Comparison of ENCODE assay signal across 24 cellular contexts in genomic region chr13:67792151-67792665, GRCh38.
DNase-seq lines count a peak whose midpoint lies in the region; ATAC-seq and TF ChIP-seq lines count a peak whose summit lies in the region.
"Had no signal": no experiment of that assay in that cellular context is flagged by ENCODE, and none has a peak within 500 bp of the region (broad histone marks: within the 10 kb centered on the region; RNA-seq: fewer than 3 reads in every experiment).

No MANE protein-coding gene starts in this region.

- H3K4me2 ChIP-seq in fibroblast of lung (ENCODE audit: extremely low read depth, insufficient read depth, low read length) (no peak overlapping the region), osteoblast (ENCODE audit: insufficient read depth, low read length) (no peak overlapping the region)

- H3K9me3 ChIP-seq in fibroblast of lung (ENCODE audit: control insufficient read depth, insufficient read depth, low read depth, low read length) (no peaks in the 10 kb centered on the region), osteoblast (ENCODE audit: low read depth, low read length) (no peaks in the 10 kb centered on the region)
- H3K9me3 ChIP-seq: gastroesophageal sphincter, vagina had no signal

- no peak for ATAC-seq in HG03432 (IDR thresholded peaks at IDR 0.05; ENCODE audit: unreplicated experiment)
- ATAC-seq: activated T-cell treated with anti-CD3 and anti-CD28 coated beads, Interleukin-2, amount 50 U/mL, for 4 hours; esophagus mucosa; gastroesophageal sphincter; right cardiac atrium; Right ventricle myocardium inferior had no signal

- DNase-seq in COR-L47 (lab: John Stamatoyannopoulos, UW): peak; percentile 80
- peak; percentile 26 for DNase-seq in LHCN-M2 (ENCODE audit: low read depth)
- peak; percentile 81 for DNase-seq in NCI-H345 (lab: John Stamatoyannopoulos, UW)
- DNase-seq in fibroblast of lung (ENCODE audit: low read depth in 2 of 2): peak; percentile 2 to 4
- DNase-seq in osteoblast (ENCODE audit: insufficient read length, low spot score, missing footprints): no peak
- DNase-seq in activated CD8-positive, alpha-beta memory T cell treated with anti-CD3 and anti-CD28 coated beads for 24 hours: no peak
- DNase-seq in RPMI8226: no peak
- DNase-seq: activated CD4-positive, CD25-positive, alpha-beta regulatory T cell treated with anti-CD3 and anti-CD28 coated beads, Interleukin-2, amount 50 U/mL, for 72 hours; activated naive CD4-positive, alpha-beta T cell treated with anti-CD3 and anti-CD28 coated beads, Interleukin-2, amount 10 ng/mL, durations not matched to agents 7 days and 5 days; activated T-cell treated with anti-CD3 and anti-CD28 coated beads, Interleukin-2, amount 50 U/mL, for 4 hours; aorta; cerebellar nuclear complex; DND-41; effector CD8-positive, alpha-beta T cell; kidney; naive B cell; NCI-H1436 treated with DMSO at 0.1 percent for 48 hours; NCI-H510A; right cardiac atrium had no signal

- H3K79me2 ChIP-seq in fibroblast of lung (ENCODE audit: control insufficient read depth, insufficient read depth, low read length) (no peaks in the 10 kb centered on the region), osteoblast (ENCODE audit: insufficient read depth, low read length) (no peaks in the 10 kb centered on the region)

- no peak overlapping the region for H3K4me3 ChIP-seq in fibroblast of lung (replicated peaks in 1 of 4; ENCODE audit: control extremely low read depth in 1 of 4, insufficient read depth in 1 of 4, low read depth in 3 of 4, low read length in 4 of 4)
- no peak overlapping the region for H3K4me3 ChIP-seq in osteoblast (ENCODE audit: insufficient read depth, low read length)
- H3K4me3 ChIP-seq: gastroesophageal sphincter, vagina had no signal

- no peak overlapping the region for H3K9ac ChIP-seq in fibroblast of lung (ENCODE audit: insufficient read depth, low read length)

- H4K20me1 ChIP-seq in fibroblast of lung (ENCODE audit: control insufficient read depth, extremely low read depth, insufficient read depth, low read length) (no peaks in the 10 kb centered on the region), osteoblast (ENCODE audit: insufficient read depth, low read length) (no peaks in the 10 kb centered on the region)

- H3K27ac ChIP-seq in fibroblast of lung (ENCODE audit: insufficient read depth, low read length): no peak overlapping the region
- no peak overlapping the region for H3K27ac ChIP-seq in osteoblast (ENCODE audit: low read depth, low read length)
- H3K27ac ChIP-seq: gastroesophageal sphincter, vagina had no signal

- no peak overlapping the region for H2AFZ ChIP-seq in fibroblast of lung (ENCODE audit: low read length)
- H2AFZ ChIP-seq in osteoblast (ENCODE audit: low read length): no peak overlapping the region

- H3K27me3 ChIP-seq in fibroblast of lung (ENCODE audit: control insufficient read depth, insufficient read depth, low read length): no peaks in the 10 kb centered on the region
- no peaks in the 10 kb centered on the region for H3K27me3 ChIP-seq in osteoblast (ENCODE audit: insufficient read depth, low read length)
- H3K27me3 ChIP-seq: gastroesophageal sphincter, vagina had no signal

- H3K36me3 ChIP-seq in fibroblast of lung (ENCODE audit: control insufficient read depth, insufficient read depth, low read length) (no peaks in the 10 kb centered on the region), osteoblast (ENCODE audit: insufficient read depth, low read length) (no peaks in the 10 kb centered on the region)
- H3K36me3 ChIP-seq: gastroesophageal sphincter, vagina had no signal

- no peak for TF ChIP-seq CTCF in fibroblast of lung (conservative IDR thresholded peaks at IDR 0.05 in 1 of 2, IDR thresholded peaks at IDR 0.05 in 1 of 2; ENCODE audit: low read depth in 1 of 2, low read length in 2 of 2)
- no peak for TF ChIP-seq CTCF in osteoblast (IDR thresholded peaks at IDR 0.05; ENCODE audit: extremely low read depth, low read depth, low read length)

- no peaks in the 10 kb centered on the region for H3K4me1 ChIP-seq in fibroblast of lung (ENCODE audit: control insufficient read depth, extremely low read depth, insufficient read depth, low read length)
- H3K4me1 ChIP-seq in osteoblast (ENCODE audit: insufficient read depth, low read length): no peaks in the 10 kb centered on the region
- H3K4me1 ChIP-seq: gastroesophageal sphincter, vagina had no signal

Comparison
In these comparisons a context has a peak if more than half of its experiments do, and no peak if none do; other contexts are left out.
1. DNase-seq: peak in COR-L47 (single experiment), LHCN-M2 (single experiment), NCI-H345 (single experiment) and fibroblast of lung (2 of 2); none in osteoblast (single experiment), activated CD8-positive, alpha-beta memory T cell treated with anti-CD3 and anti-CD28 coated beads for 24 hours (single experiment) and RPMI8226 (single experiment).